1 cellular context compared by ENCODE assay signal in the genomic region with DNA sequence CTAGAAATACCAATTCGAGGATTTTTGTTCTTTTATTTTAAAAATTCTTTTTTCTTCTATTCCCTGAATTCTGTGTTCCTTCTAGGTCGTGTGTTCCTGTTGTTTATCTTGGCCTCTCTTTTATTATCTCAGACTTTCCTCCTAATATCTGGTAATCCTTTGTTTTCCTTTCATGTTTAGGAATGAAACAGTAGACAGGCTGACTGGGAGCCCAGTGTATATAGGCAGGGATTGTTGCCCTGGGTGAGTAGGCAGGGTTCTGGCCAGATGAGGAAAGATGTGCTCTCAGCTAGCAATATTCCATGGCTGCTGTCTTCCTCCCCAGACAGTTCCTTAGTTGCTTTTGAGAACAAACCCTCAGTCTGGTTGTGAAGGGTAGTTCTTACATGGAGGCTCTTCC.
TF ChIP-seq lines count a peak whose summit lies in the region.

No MANE protein-coding gene starts in this region.

TF ChIP-seq in IMR-90, 13 proteins besides CTCF, POLR2A, EP300 and RAD21 (continued from another document):
- TF ChIP-seq NFE2L2 (IDR thresholded peaks at IDR 0.05; ENCODE audit: low read depth, low read length): no peak
- no peak for TF ChIP-seq MAFK (IDR thresholded peaks at IDR 0.05; ENCODE audit: low read depth, low read length)
